Comparison of ENCODE assay signal across 2 cellular contexts in the genomic region with DNA sequence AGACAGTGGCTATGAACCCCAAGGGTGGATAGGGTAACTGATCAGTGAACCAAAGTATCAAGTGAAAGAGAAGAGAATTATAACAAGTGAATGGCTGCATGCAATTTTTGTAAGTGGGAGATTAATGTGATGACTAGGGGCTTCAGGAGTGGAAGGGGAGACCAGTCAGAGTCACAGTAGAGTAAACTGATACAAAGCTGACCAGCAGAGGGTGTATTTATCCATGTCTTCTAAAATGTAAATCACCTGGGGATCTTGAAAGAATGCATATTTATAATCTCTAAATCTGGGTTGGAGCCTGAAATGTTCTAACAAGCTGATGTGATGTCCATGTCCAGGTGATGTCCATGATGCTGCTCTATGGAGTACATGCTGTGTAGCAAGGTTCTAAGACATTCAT.
TF ChIP-seq lines count a peak whose summit lies in the region.

No MANE protein-coding gene starts in this region.

TF ChIP-seq in liver, 16 proteins besides CTCF, POLR2A, EP300 and RAD21 (continued from another document):
- TF ChIP-seq MAX (IDR thresholded peaks at IDR 0.05), result no peak
- no peak for TF ChIP-seq YY1 (IDR thresholded peaks at IDR 0.05)
- no peak for TF ChIP-seq EGR1 (IDR thresholded peaks at IDR 0.05; ENCODE audit: low read depth in 2 of 2)
- TF ChIP-seq FOXA2 (IDR thresholded peaks at IDR 0.05), result no peak
- no peak for TF ChIP-seq JUND (IDR thresholded peaks at IDR 0.05)
- no peak for TF ChIP-seq GABPA (IDR thresholded peaks at IDR 0.05 in 1 of 2, conservative IDR thresholded peaks at IDR 0.05 in 1 of 2)
- TF ChIP-seq NR2F2 (IDR thresholded peaks at IDR 0.05), result no peak
- TF ChIP-seq RXRA (IDR thresholded peaks at IDR 0.05), result no peak
- TF ChIP-seq, protein P1, sequence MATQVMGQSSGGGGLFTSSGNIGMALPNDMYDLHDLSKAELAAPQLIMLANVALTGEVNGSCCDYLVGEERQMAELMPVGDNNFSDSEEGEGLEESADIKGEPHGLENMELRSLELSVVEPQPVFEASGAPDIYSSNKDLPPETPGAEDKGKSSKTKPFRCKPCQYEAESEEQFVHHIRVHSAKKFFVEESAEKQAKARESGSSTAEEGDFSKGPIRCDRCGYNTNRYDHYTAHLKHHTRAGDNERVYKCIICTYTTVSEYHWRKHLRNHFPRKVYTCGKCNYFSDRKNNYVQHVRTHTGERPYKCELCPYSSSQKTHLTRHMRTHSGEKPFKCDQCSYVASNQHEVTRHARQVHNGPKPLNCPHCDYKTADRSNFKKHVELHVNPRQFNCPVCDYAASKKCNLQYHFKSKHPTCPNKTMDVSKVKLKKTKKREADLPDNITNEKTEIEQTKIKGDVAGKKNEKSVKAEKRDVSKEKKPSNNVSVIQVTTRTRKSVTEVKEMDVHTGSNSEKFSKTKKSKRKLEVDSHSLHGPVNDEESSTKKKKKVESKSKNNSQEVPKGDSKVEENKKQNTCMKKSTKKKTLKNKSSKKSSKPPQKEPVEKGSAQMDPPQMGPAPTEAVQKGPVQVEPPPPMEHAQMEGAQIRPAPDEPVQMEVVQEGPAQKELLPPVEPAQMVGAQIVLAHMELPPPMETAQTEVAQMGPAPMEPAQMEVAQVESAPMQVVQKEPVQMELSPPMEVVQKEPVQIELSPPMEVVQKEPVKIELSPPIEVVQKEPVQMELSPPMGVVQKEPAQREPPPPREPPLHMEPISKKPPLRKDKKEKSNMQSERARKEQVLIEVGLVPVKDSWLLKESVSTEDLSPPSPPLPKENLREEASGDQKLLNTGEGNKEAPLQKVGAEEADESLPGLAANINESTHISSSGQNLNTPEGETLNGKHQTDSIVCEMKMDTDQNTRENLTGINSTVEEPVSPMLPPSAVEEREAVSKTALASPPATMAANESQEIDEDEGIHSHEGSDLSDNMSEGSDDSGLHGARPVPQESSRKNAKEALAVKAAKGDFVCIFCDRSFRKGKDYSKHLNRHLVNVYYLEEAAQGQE (IDR thresholded peaks at IDR 0.05), result no peak
- TF ChIP-seq HNF4A (conservative IDR thresholded peaks at IDR 0.05), result no peak
- no peak for TF ChIP-seq ATF3 (IDR thresholded peaks at IDR 0.05)

TF ChIP-seq in HepG2, 621 proteins besides CTCF, POLR2A, EP300 and RAD21 (continued from another document):
- no peak for TF ChIP-seq ZSCAN9 (CRISPR knock-in tag; IDR thresholded peaks at IDR 0.05; ENCODE audit: borderline replicate concordance)
- no peak for TF ChIP-seq ZNF761 (CRISPR knock-in tag; conservative IDR thresholded peaks at IDR 0.05)
- TF ChIP-seq PHF8 (CRISPR knock-in tag; IDR thresholded peaks at IDR 0.05), result no peak
- TF ChIP-seq, protein P2, sequence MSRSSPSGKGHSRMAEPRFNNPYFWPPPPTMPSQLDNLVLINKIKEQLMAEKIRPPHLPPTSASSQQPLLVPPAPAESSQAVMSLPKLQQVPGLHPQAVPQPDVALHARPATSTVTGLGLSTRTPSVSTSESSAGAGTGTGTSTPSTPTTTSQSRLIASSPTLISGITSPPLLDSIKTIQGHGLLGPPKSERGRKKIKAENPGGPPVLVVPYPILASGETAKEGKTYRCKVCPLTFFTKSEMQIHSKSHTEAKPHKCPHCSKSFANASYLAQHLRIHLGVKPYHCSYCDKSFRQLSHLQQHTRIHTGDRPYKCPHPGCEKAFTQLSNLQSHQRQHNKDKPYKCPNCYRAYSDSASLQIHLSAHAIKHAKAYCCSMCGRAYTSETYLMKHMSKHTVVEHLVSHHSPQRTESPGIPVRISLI (CRISPR knock-in tag; IDR thresholded peaks at IDR 0.05; ENCODE audit: borderline replicate concordance), result no peak
- TF ChIP-seq TOE1 (CRISPR knock-in tag; IDR thresholded peaks at IDR 0.05), result no peak
TF ChIP-seq in HepG2: peak in this region for 0.
